In genomic region chr3:17740703-17741102, GRCh38 we compare ENCODE assay signal across 8 cellular contexts. TPM values are rescaled to one million over a fixed set of nuclear protein-coding genes. Genes with fewer than 3 reads are reported as not detected.
A peak's percentile ranks its signal among the peaks of the same experiment; 100 is the strongest.
DNase-seq lines count a peak whose midpoint lies in the region; ATAC-seq, FAIRE-seq and TF ChIP-seq lines count a peak whose summit lies in the region.

No MANE protein-coding gene starts in this region.

- peak overlapping the region; percentile 95 for H3K4me3 ChIP-seq in coronary artery

- FAIRE-seq in GM19239 (lab: Jason Lieb, UNC): peak; percentile 70

- H3K9me3 Mint-ChIP-seq in natural killer cell: no peaks in the 10 kb centered on the region

- DNase-seq in AG08396 (ENCODE audit: low spot score): peak; percentile 23
- no peak for DNase-seq in GM19239 (ENCODE audit: insufficient read length, low spot score)
- peak; percentile 75 for DNase-seq in OCI-M1 (lab: John Stamatoyannopoulos, UW)
- DNase-seq in coronary artery (ENCODE audit: low spot score): no peak
- DNase-seq in natural killer cell: no peak
- DNase-seq in activated CD4-positive, alpha-beta T cell treated with anti-CD3 and anti-CD28 coated beads, Interleukin-2, amount 50 U/mL, for 4 hours: no peak
- DNase-seq in stimulated activated CD4-positive, alpha-beta T cell treated with anti-CD3 and anti-CD28 coated beads, Interleukin-4, amount 100 ng/mL, for 1 hour: no peak

- no peaks in the 10 kb centered on the region for H3K36me3 Mint-ChIP-seq in natural killer cell

- intact Hi-C loops in natural killer cell (cut with micrococcal nuclease): loop anchor here (5.0 kb wide), 1 partner anchor 1002 kb away; no protein-coding TSS in a partner anchor

- H3K27ac Mint-ChIP-seq in natural killer cell: peak overlapping the region; percentile 86 to 95

- no peak for TF ChIP-seq CTCF in coronary artery (IDR thresholded peaks at IDR 0.05)
- TF ChIP-seq CTCF in natural killer cell (IDR thresholded peaks at IDR 0.05): no peak

- peak overlapping the region; percentile 93 to 99 for H3K27ac ChIP-seq in coronary artery

- peaks cover 43 to 44% of the 10 kb centered on the region in 2 donors for H3K4me1 Mint-ChIP-seq in natural killer cell

- no peaks in the 10 kb centered on the region for H3K27me3 Mint-ChIP-seq in natural killer cell (ENCODE audit: low read depth in 2 of 2)

- peak overlapping the region; percentile 90 for H3K4me3 Mint-ChIP-seq in natural killer cell

- ATAC-seq in natural killer cell (peak in 1 of 3 donors; percentile 2), GM19463 (IDR thresholded peaks at IDR 0.05; ENCODE audit: unreplicated experiment) (no peak)

RNA-seq across cellular contexts. Expression of gene TBC1D5, which starts 1.7 kb away (rescaled TPM):
- 10 to 100 TPM; 63.8 to 81.9 (median 74.9) TPM for total RNA-seq in natural killer cell

Comparison
In these comparisons a context has a peak if more than half of its experiments do, and no peak if none do; other contexts are left out.
1. DNase-seq: peak in AG08396 (single experiment) and OCI-M1 (single experiment); none in GM19239 (single experiment), coronary artery (single experiment), natural killer cell (single experiment), activated CD4-positive, alpha-beta T cell treated with anti-CD3 and anti-CD28 coated beads, Interleukin-2, amount 50 U/mL, for 4 hours (0 of 2) and stimulated activated CD4-positive, alpha-beta T cell treated with anti-CD3 and anti-CD28 coated beads, Interleukin-4, amount 100 ng/mL, for 1 hour (single experiment).